Comparison of ENCODE assay signal across 25 cellular contexts in the genomic region with DNA sequence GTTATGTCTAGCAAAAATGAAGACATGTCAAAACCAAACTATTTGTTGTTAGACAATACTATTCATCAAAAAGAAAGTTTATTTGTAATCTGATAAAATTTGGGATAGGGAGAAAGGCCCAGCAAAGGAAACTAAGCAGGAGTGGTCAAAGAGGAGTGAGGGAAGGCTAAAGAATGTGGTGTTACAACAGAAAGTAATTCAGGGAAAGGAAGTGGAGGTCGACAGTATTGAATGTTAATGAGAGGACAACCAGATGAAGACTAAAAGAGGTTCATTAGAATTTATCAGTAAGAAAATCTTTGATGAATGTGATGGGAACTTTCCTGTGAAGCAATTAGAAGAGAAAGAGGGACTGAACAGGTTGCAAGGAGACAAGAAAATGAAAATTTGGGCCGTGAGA. TPM values are rescaled to one million over a fixed set of nuclear protein-coding genes. Genes with fewer than 3 reads are reported as not detected.
"Had no signal": no experiment of that assay in that cellular context is flagged by ENCODE, and none has a peak within 500 bp of the region (broad histone marks: within the 10 kb centered on the region; RNA-seq: fewer than 3 reads in every experiment).

No MANE protein-coding gene starts in this region.

- H3K27me3 ChIP-seq: colonic mucosa, gastrocnemius medialis, right atrium auricular region, tibial artery had no signal

- H3K4me3 ChIP-seq: colonic mucosa, gastrocnemius medialis, right atrium auricular region, tibial artery had no signal

- H3K4me1 Mint-ChIP-seq: activated B cell treated with CpG ODN at 0.5 μM for 24 hours; activated CD4-positive, alpha-beta T cell treated with anti-CD3 and anti-CD28 coated beads, Interleukin-2, amount 10 ng/mL, durations not matched to agents 24 days and 14 days; central memory CD8-positive, alpha-beta T cell; immature natural killer cell had no signal

- H3K36me3 Mint-ChIP-seq: immature natural killer cell had no signal

- H3K27ac ChIP-seq: colonic mucosa, gastrocnemius medialis, right atrium auricular region, tibial artery had no signal

- H3K4me1 ChIP-seq: colonic mucosa, gastrocnemius medialis, right atrium auricular region had no signal

- DNase-seq: activated B cell treated with CpG ODN at 0.5 μM for 24 hours; activated CD4-positive, alpha-beta T cell treated with anti-CD3 and anti-CD28 coated beads, Interleukin-2, amount 10 ng/mL, durations not matched to agents 24 days and 14 days; activated CD8-positive, alpha-beta T cell treated with anti-CD3 and anti-CD28 coated beads for 36 hours; activated naive CD4-positive, alpha-beta T cell treated with anti-CD3 and anti-CD28 coated beads for 36 hours; activated T-cell treated with anti-CD3 and anti-CD28 coated beads, Interleukin-2, amount 50 U/mL, for 24 hours; colonic mucosa; gastrocnemius medialis; head of caudate nucleus; immature natural killer cell; left cardiac atrium; occipital lobe; stimulated activated CD4-positive, alpha-beta T cell treated with anti-CD3 and anti-CD28 coated beads, Interleukin-12 subunit alpha, Interleukin-12 subunit beta, amount 100 ng/mL, for 4 hours; stimulated activated CD4-positive, alpha-beta T cell treated with anti-CD3 and anti-CD28 coated beads, Interleukin-1b, Interleukin-23, amount 100 ng/mL, for 48 hours; stimulated activated CD8-positive, alpha-beta memory T cell treated with anti-CD3 and anti-CD28 coated beads, Interleukin-4, amount 100 ng/mL, for 48 hours; stimulated activated naive CD4-positive, alpha-beta T cell treated with Interleukin-2 at 50 U/mL for 16 hours; tibial artery had no signal

- H3K27me3 Mint-ChIP-seq: activated B cell treated with CpG ODN at 0.5 μM for 24 hours; activated CD4-positive, alpha-beta T cell treated with anti-CD3 and anti-CD28 coated beads, Interleukin-2, amount 10 ng/mL, durations not matched to agents 24 days and 14 days; activated CD8-positive, alpha-beta T cell treated with anti-CD3 and anti-CD28 coated beads for 36 hours; activated T-cell treated with anti-CD3 and anti-CD28 coated beads, Interleukin-2, amount 50 U/mL, for 24 hours; central memory CD8-positive, alpha-beta T cell; natural killer cell treated with Interleukin-12 subunit alpha and Interleukin-12 subunit beta and Interleukin-15 and Interleukin-18, amount 100 ng/mL, for 72 hours had no signal

- H3K36me3 ChIP-seq: colonic mucosa, gastrocnemius medialis, right atrium auricular region, tibial artery had no signal

- H3K4me3 Mint-ChIP-seq: activated B cell treated with CpG ODN at 0.5 μM for 24 hours; activated CD4-positive, alpha-beta T cell treated with anti-CD3 and anti-CD28 coated beads, Interleukin-2, amount 10 ng/mL, durations not matched to agents 24 days and 14 days; activated CD8-positive, alpha-beta T cell treated with anti-CD3 and anti-CD28 coated beads for 36 hours; activated naive CD4-positive, alpha-beta T cell treated with anti-CD3 and anti-CD28 coated beads for 36 hours; activated T-cell treated with anti-CD3 and anti-CD28 coated beads, Interleukin-2, amount 50 U/mL, for 24 hours; central memory CD8-positive, alpha-beta T cell; immature natural killer cell; natural killer cell treated with Interleukin-12 subunit alpha and Interleukin-12 subunit beta and Interleukin-15 and Interleukin-18, amount 100 ng/mL, for 72 hours; T-helper 2 cell treated with Interferon-gamma antibody and Interleukin-4, amounts not matched to agents 5 μg/mL and 100 μg/mL, for 36 hours had no signal

- ATAC-seq: activated CD8-positive, alpha-beta T cell treated with anti-CD3 and anti-CD28 coated beads for 36 hours; gastrocnemius medialis; left cardiac atrium; natural killer cell treated with Interleukin-12 subunit alpha and Interleukin-12 subunit beta and Interleukin-15 and Interleukin-18, amount 100 ng/mL, for 72 hours had no signal

- H3K27ac Mint-ChIP-seq: activated B cell treated with CpG ODN at 0.5 μM for 24 hours; activated CD4-positive, alpha-beta T cell treated with anti-CD3 and anti-CD28 coated beads, Interleukin-2, amount 10 ng/mL, durations not matched to agents 24 days and 14 days; activated CD8-positive, alpha-beta T cell treated with anti-CD3 and anti-CD28 coated beads for 36 hours; activated naive CD4-positive, alpha-beta T cell treated with anti-CD3 and anti-CD28 coated beads for 36 hours; activated T-cell treated with anti-CD3 and anti-CD28 coated beads, Interleukin-2, amount 50 U/mL, for 24 hours; immature natural killer cell; natural killer cell treated with Interleukin-12 subunit alpha and Interleukin-12 subunit beta and Interleukin-15 and Interleukin-18, amount 100 ng/mL, for 72 hours; T-helper 2 cell treated with Interferon-gamma antibody and Interleukin-4, amounts not matched to agents 5 μg/mL and 100 μg/mL, for 36 hours had no signal

- H3K9me3 ChIP-seq: colonic mucosa, gastrocnemius medialis, right atrium auricular region, tibial artery had no signal

RNA-seq across cellular contexts. Expression of gene PLCZ1, which starts 33.9 kb away (rescaled TPM):
- total RNA-seq: activated B cell treated with CpG ODN at 0.5 μM for 24 hours; activated CD4-positive, alpha-beta T cell treated with anti-CD3 and anti-CD28 coated beads, Interleukin-2, amount 10 ng/mL, durations not matched to agents 24 days and 14 days; activated CD8-positive, alpha-beta T cell treated with anti-CD3 and anti-CD28 coated beads for 36 hours; activated naive CD4-positive, alpha-beta T cell treated with anti-CD3 and anti-CD28 coated beads for 36 hours; colonic mucosa; gastrocnemius medialis; lower leg skin; mesenteric fat pad; natural killer cell treated with Interleukin-12 subunit alpha and Interleukin-12 subunit beta and Interleukin-15 and Interleukin-18, amount 100 ng/mL, for 72 hours; occipital lobe; posterior vena cava; right atrium auricular region; subcutaneous adipose tissue had no signal
- polyA plus RNA-seq: esophagus, immature natural killer cell had no signal

RNA-seq across cellular contexts. Expression of gene CAPZA3, which starts 34.0 kb away (rescaled TPM):
- total RNA-seq: activated B cell treated with CpG ODN at 0.5 μM for 24 hours; activated CD4-positive, alpha-beta T cell treated with anti-CD3 and anti-CD28 coated beads, Interleukin-2, amount 10 ng/mL, durations not matched to agents 24 days and 14 days; activated CD8-positive, alpha-beta T cell treated with anti-CD3 and anti-CD28 coated beads for 36 hours; activated naive CD4-positive, alpha-beta T cell treated with anti-CD3 and anti-CD28 coated beads for 36 hours; colonic mucosa; gastrocnemius medialis; left cardiac atrium; mesenteric fat pad; natural killer cell treated with Interleukin-12 subunit alpha and Interleukin-12 subunit beta and Interleukin-15 and Interleukin-18, amount 100 ng/mL, for 72 hours; occipital lobe; posterior vena cava; right atrium auricular region; subcutaneous adipose tissue had no signal
- polyA plus RNA-seq: immature natural killer cell had no signal
